Comparison of ENCODE assay signal across 8 cellular contexts in the genomic region with DNA sequence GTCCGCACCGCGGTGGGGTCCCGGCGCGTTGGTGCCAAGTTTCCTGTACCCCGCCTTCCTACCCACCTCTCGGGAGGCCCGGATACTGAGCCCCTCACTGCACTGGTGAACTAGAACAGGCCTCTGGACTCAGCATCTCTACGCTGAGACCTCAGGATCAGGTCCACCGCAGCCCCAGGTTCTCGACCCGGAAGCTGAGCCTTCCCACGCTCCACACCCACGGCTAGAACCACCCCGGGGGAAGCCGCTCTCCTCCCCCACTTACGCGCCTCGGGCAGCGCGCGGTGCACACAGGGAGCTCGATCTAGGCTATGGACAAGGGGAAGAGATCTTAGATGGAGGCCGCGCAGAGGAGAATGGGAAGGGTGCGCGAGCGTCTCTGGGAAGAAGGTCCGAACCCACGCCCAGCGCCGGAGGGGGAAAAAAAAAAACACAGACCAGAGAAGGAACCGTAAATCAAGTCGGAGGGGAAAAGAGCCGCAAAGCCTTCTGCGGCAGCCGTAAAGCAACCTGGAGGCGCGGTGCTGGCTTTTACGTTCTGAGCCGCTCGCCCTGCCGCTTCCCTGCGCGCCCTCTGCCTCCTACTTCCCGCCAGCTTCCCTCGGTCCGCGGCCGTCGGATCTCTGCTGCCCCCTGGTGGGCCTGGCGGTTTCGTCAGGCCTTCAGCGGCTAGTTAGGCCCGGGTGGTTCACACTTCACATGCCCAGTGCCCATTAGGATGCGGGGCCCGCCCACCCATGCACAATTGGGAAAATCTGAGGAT. TPM values are rescaled to one million over a fixed set of nuclear protein-coding genes. Genes with fewer than 3 reads are reported as not detected.
DNase-seq lines count a peak whose midpoint lies in the region; ATAC-seq and TF ChIP-seq lines count a peak whose summit lies in the region.

RAD52 (minus strand) TSS at position 358 of the 763 bp plus-strand sequence. CDS start 16,636 bp downstream, outside the sequence.

- no peaks in the 10 kb centered on the region for H4K20me1 ChIP-seq in GM23248 (ENCODE audit: insufficient read depth)
- no peaks in the 10 kb centered on the region for H4K20me1 ChIP-seq in fibroblast of lung (ENCODE audit: control insufficient read depth, extremely low read depth, insufficient read depth, low read length)

- peaks cover 25% of the 10 kb centered on the region for H3K4me1 Mint-ChIP-seq in activated T-helper 17 cell treated with anti-CD3 and anti-CD28 coated beads, Interleukin-2, amount 50 U/mL, for 72 hours
- H3K4me1 Mint-ChIP-seq in naive thymus-derived CD8-positive, alpha-beta T cell, result peaks cover 20 to 31% (median 30%) of the 10 kb centered on the region in 4 donors

- peak within 1 kb of the TSS; percentile 88 for H3K27ac ChIP-seq in GM23248
- H3K27ac ChIP-seq in fibroblast of lung (ENCODE audit: insufficient read depth, low read length), result peak within 1 kb of the TSS; percentile 88

- H3K4me3 Mint-ChIP-seq in activated T-helper 17 cell treated with anti-CD3 and anti-CD28 coated beads, Interleukin-2, amount 50 U/mL, for 72 hours, result peak within 1 kb of the TSS; percentile 99
- peak within 1 kb of the TSS; percentile 86 to 99 (median 97) for H3K4me3 Mint-ChIP-seq in naive thymus-derived CD8-positive, alpha-beta T cell

- 1% methylated on average over 55 to 58 of the region's 58 CpGs for WGBS in GM23248 (ENCODE audit: low coverage in 1 of 2, low lambda C conversion rate in 2 of 2, missing lambda C conversion rate in 2 of 2), 2 experiments

- TF ChIP-seq CTCF in fibroblast of lung (conservative IDR thresholded peaks at IDR 0.05 in 1 of 2, IDR thresholded peaks at IDR 0.05 in 1 of 2; ENCODE audit: low read depth in 1 of 2, low read length in 2 of 2), result peak; percentile 84 to 88

- H3K27ac Mint-ChIP-seq in activated T-helper 17 cell treated with anti-CD3 and anti-CD28 coated beads, Interleukin-2, amount 50 U/mL, for 72 hours, result peak within 1 kb of the TSS; percentile 98
- H3K27ac Mint-ChIP-seq in naive thymus-derived CD8-positive, alpha-beta T cell, result peak within 1 kb of the TSS; percentile 87 to 99 (median 96)

- no peaks in the 10 kb centered on the region for H3K27me3 ChIP-seq in GM23248 (replicated peaks; ENCODE audit: insufficient read depth)
- no peaks in the 10 kb centered on the region for H3K27me3 ChIP-seq in fibroblast of lung (ENCODE audit: control insufficient read depth, insufficient read depth, low read length)

- DNase-seq in Daoy (ENCODE audit: low read depth), result peak; percentile 100
- DNase-seq in GM23248, result peak; percentile 99
- peak; percentile 98 for DNase-seq in LHCN-M2 (ENCODE audit: low read depth)
- DNase-seq in RPMI8226, result peak; percentile 98
- DNase-seq in fibroblast of lung (ENCODE audit: low read depth in 2 of 2), result peak; percentile 98 to 99
- DNase-seq in naive thymus-derived CD8-positive, alpha-beta T cell, result peak; percentile 93 to 97 (median 96)
- DNase-seq in stimulated activated naive CD4-positive, alpha-beta T cell treated with Interleukin-2 at 50 U/mL for 16 hours (lab: John Stamatoyannopoulos, UW), result peak; percentile 96

- no peaks in the 10 kb centered on the region for H3K9me3 Mint-ChIP-seq in activated T-helper 17 cell treated with anti-CD3 and anti-CD28 coated beads, Interleukin-2, amount 50 U/mL, for 72 hours
- no peaks in the 10 kb centered on the region for H3K9me3 Mint-ChIP-seq in naive thymus-derived CD8-positive, alpha-beta T cell

- H3K36me3 ChIP-seq in GM23248 (ENCODE audit: low read depth) (no peaks in the 10 kb centered on the region), fibroblast of lung (ENCODE audit: control insufficient read depth, insufficient read depth, low read length) (no peaks in the 10 kb centered on the region)

- no peaks in the 10 kb centered on the region for H3K9me2 ChIP-seq in GM23248 (ENCODE audit: insufficient read depth)

- peaks cover 32% of the 10 kb centered on the region for H3F3A ChIP-seq in GM23248 (ENCODE audit: insufficient read depth)

- H3K9me3 ChIP-seq in GM23248 (ENCODE audit: low read depth) (no peaks in the 10 kb centered on the region), fibroblast of lung (ENCODE audit: control insufficient read depth, insufficient read depth, low read depth, low read length) (no peaks in the 10 kb centered on the region)

- ATAC-seq in activated T-helper 17 cell treated with anti-CD3 and anti-CD28 coated beads, Interleukin-2, amount 50 U/mL, for 72 hours (replicated peaks), result peak; percentile 86
- ATAC-seq in naive thymus-derived CD8-positive, alpha-beta T cell, result peak; percentile 86 to 88

- H3K36me3 Mint-ChIP-seq in activated T-helper 17 cell treated with anti-CD3 and anti-CD28 coated beads, Interleukin-2, amount 50 U/mL, for 72 hours (ENCODE audit: low read depth), result peaks cover 10% of the 10 kb centered on the region
- peaks cover 0 to 14% (median 0%) of the 10 kb centered on the region in 3 donors for H3K36me3 Mint-ChIP-seq in naive thymus-derived CD8-positive, alpha-beta T cell

- H3K79me2 ChIP-seq in GM23248 (ENCODE audit: insufficient read depth) (peaks cover 43% of the 10 kb centered on the region), fibroblast of lung (ENCODE audit: control insufficient read depth, insufficient read depth, low read length) (peaks cover 31% of the 10 kb centered on the region)

- peak within 1 kb of the TSS; percentile 79 for H3K4me3 ChIP-seq in GM23248
- H3K4me3 ChIP-seq in fibroblast of lung (replicated peaks in 1 of 4; ENCODE audit: control extremely low read depth in 1 of 4, insufficient read depth in 1 of 4, low read depth in 3 of 4, low read length in 4 of 4), result peak within 1 kb of the TSS; percentile 62 to 94 (median 88)

- H2AFZ ChIP-seq in GM23248 (peak within 1 kb of the TSS; percentile 84), fibroblast of lung (ENCODE audit: low read length) (peak within 1 kb of the TSS; percentile 88)

- H3K4me2 ChIP-seq in GM23248 (ENCODE audit: unreplicated experiment) (peak within 1 kb of the TSS; percentile 94), fibroblast of lung (ENCODE audit: extremely low read depth, insufficient read depth, low read length) (peak within 1 kb of the TSS; percentile 86)

- in situ Hi-C loops in GM23248 (cut with MboI), result no loop called here

- POLR2A ChIA-PET in naive thymus-derived CD8-positive, alpha-beta T cell (lab: Charles Lee), result interaction anchor here (0.7 to 1.9 kb wide), 15 partner anchors 39 to 646 kb away, joined by 3 to 27 read pairs (median 5); partner anchors contain the start of genes ERC1, FBXL14, KDM5A and WNK1

- H3K4me1 ChIP-seq in GM23248 (ENCODE audit: insufficient read depth), result peaks cover 31% of the 10 kb centered on the region
- peaks cover 5% of the 10 kb centered on the region for H3K4me1 ChIP-seq in fibroblast of lung (ENCODE audit: control insufficient read depth, extremely low read depth, insufficient read depth, low read length)

- H3K27me3 Mint-ChIP-seq in activated T-helper 17 cell treated with anti-CD3 and anti-CD28 coated beads, Interleukin-2, amount 50 U/mL, for 72 hours, result no peaks in the 10 kb centered on the region
- H3K27me3 Mint-ChIP-seq in naive thymus-derived CD8-positive, alpha-beta T cell, result no peaks in the 10 kb centered on the region

- H3K9ac ChIP-seq in GM23248, result peak within 1 kb of the TSS; percentile 86
- H3K9ac ChIP-seq in fibroblast of lung (ENCODE audit: insufficient read depth, low read length), result peak within 1 kb of the TSS; percentile 78

RNA-seq across cellular contexts. Expression of gene RAD52, which starts in this region (rescaled TPM):
- total RNA-seq in Daoy (2014; rRNA removed; shearing (Covaris generic)), result 11.4 and 11.8 TPM in 2 replicates
- total RNA-seq in GM23248 (2014; rRNA removed; shearing (Covaris generic)), result 16.1 and 20.0 TPM in 2 replicates
- polyA plus RNA-seq in GM23248 (2016; fragmentation: Nextera tagmentation; extraction: Ambion mirVana) (5.0 and 7.4 TPM in 2 replicates), fibroblast of lung (7.3 and 9.2 TPM in 2 replicates)
- total RNA-seq in LHCN-M2 (2014; rRNA removed) (14.4 and 16.7 TPM in 2 replicates), fibroblast of lung (12.6 and 19.2 TPM in 2 replicates)
- 4.9 TPM for polyA plus RNA-seq in LHCN-M2 (2012)
- 1 to 10 TPM; 5.1 to 9.3 TPM for total RNA-seq in activated T-helper 17 cell treated with anti-CD3 and anti-CD28 coated beads, Interleukin-2, amount 50 U/mL, for 72 hours
- polyA plus RNA-seq in fibroblast of lung (2012), result 4.9 and 5.3 TPM in 2 replicates
- 0.63 and 7.3 TPM in 2 replicates for polyA minus RNA-seq in fibroblast of lung (ENCODE audit: low replicate concordance)
- total RNA-seq in naive thymus-derived CD8-positive, alpha-beta T cell, result 10 to 100 TPM; 28.9 to 30.0 TPM
- 1 to 10 TPM; 2.1 to 4.9 (median 3.4) TPM for polyA plus RNA-seq in naive thymus-derived CD8-positive, alpha-beta T cell

Comparison
In these comparisons a context has a peak if more than half of its experiments do, and no peak if none do; other contexts are left out.
1. Peak in every context shown above with its lines: DNase-seq, ATAC-seq, H3K4me3 ChIP-seq and H3K27ac ChIP-seq.